In the genomic region with DNA sequence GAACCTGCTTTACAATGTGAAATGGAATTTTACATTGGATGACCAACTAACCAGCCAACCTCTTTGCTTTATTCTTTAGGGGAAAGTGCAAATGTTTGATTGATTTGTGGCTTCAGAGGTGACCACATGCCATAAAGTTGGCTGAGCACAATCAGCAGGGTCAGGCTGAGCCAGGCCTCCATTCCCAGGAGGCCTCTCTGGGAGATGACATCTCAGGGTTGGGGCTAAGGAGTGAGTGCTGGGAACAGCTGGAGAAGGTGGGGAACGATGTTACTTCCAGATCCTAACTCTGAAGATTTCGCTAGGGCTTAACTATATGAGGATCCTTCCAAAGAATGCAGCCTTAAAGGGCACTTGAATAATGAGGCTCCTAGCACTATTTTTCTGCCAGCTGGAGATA, we compare ENCODE assay signal across 18 cellular contexts.
DNase-seq lines count a peak whose midpoint lies in the region; ATAC-seq and TF ChIP-seq lines count a peak whose summit lies in the region.
"Had no signal": no experiment of that assay in that cellular context is flagged by ENCODE, and none has a peak within 500 bp of the region (broad histone marks: within the 10 kb centered on the region; RNA-seq: fewer than 3 reads in every experiment).

No MANE protein-coding gene starts in this region.

- no peaks in the 10 kb centered on the region for H3K27me3 Mint-ChIP-seq in natural killer cell (ENCODE audit: low read depth in 2 of 2)
- no peaks in the 10 kb centered on the region for H3K27me3 Mint-ChIP-seq in natural killer cell treated with Interleukin-12 subunit alpha and Interleukin-12 subunit beta and Interleukin-15 and Interleukin-18, amount 100 ng/mL, for 72 hours

- peak overlapping the region; percentile 69 to 71 for H3K27ac Mint-ChIP-seq in natural killer cell
- peak overlapping the region in 1 of 2 donors; percentile 62 for H3K27ac Mint-ChIP-seq in natural killer cell treated with Interleukin-12 subunit alpha and Interleukin-12 subunit beta and Interleukin-15 and Interleukin-18, amount 100 ng/mL, for 72 hours

- peak overlapping the region; percentile 16 to 36 for H3K27ac ChIP-seq in tibial artery
- H3K27ac ChIP-seq: C4-2B, SJSA1 had no signal

- TF ChIP-seq CTCF in natural killer cell (IDR thresholded peaks at IDR 0.05) = no peak
- no peak for TF ChIP-seq CTCF in tibial artery (IDR thresholded peaks at IDR 0.05)

- no peak overlapping the region for H3K4me3 ChIP-seq in tibial artery
- H3K4me3 ChIP-seq: SJSA1 had no signal

- H3K9me3 ChIP-seq in tibial artery = no peaks in the 10 kb centered on the region
- H3K9me3 ChIP-seq: SJSA1 had no signal

- ATAC-seq in natural killer cell (no peak), HG03342 (IDR thresholded peaks at IDR 0.05; ENCODE audit: unreplicated experiment) (no peak)
- no peak for ATAC-seq in natural killer cell treated with Interleukin-12 subunit alpha and Interleukin-12 subunit beta and Interleukin-15 and Interleukin-18, amount 100 ng/mL, for 72 hours

- intact Hi-C loops in natural killer cell (cut with micrococcal nuclease) (no loop called here), tibial artery (cut with DNase I; ENCODE audit: low total_unique reads) (loop anchor here (10.0 kb wide), 1 partner anchor 63 kb away; no protein-coding TSS in a partner anchor)

- H3K36me3 ChIP-seq in tibial artery = peaks cover 0 to 19% (median 18%) of the 10 kb centered on the region in 3 donors

- no peak overlapping the region for H3K4me3 Mint-ChIP-seq in natural killer cell
- H3K4me3 Mint-ChIP-seq in natural killer cell treated with Interleukin-12 subunit alpha and Interleukin-12 subunit beta and Interleukin-15 and Interleukin-18, amount 100 ng/mL, for 72 hours = no peak overlapping the region

- H3K9me3 Mint-ChIP-seq in natural killer cell = no peaks in the 10 kb centered on the region
- no peaks in the 10 kb centered on the region for H3K9me3 Mint-ChIP-seq in natural killer cell treated with Interleukin-12 subunit alpha and Interleukin-12 subunit beta and Interleukin-15 and Interleukin-18, amount 100 ng/mL, for 72 hours

- peaks cover 44 to 56% of the 10 kb centered on the region in 2 donors for H3K4me1 Mint-ChIP-seq in natural killer cell
- peaks cover 14 to 26% of the 10 kb centered on the region in 2 donors for H3K4me1 Mint-ChIP-seq in natural killer cell treated with Interleukin-12 subunit alpha and Interleukin-12 subunit beta and Interleukin-15 and Interleukin-18, amount 100 ng/mL, for 72 hours (ENCODE audit: low read depth in 2 of 2)

- H3K4me1 ChIP-seq in tibial artery = peaks cover 0 to 58% (median 35%) of the 10 kb centered on the region in 4 donors

- peaks cover 9% of the 10 kb centered on the region for H3K36me3 Mint-ChIP-seq in natural killer cell
- no peaks in the 10 kb centered on the region for H3K36me3 Mint-ChIP-seq in natural killer cell treated with Interleukin-12 subunit alpha and Interleukin-12 subunit beta and Interleukin-15 and Interleukin-18, amount 100 ng/mL, for 72 hours

- DNase-seq in natural killer cell = no peak
- DNase-seq in natural killer cell treated with Interleukin-12 subunit alpha and Interleukin-12 subunit beta and Interleukin-15 and Interleukin-18, amount 100 ng/mL, for 72 hours (ENCODE audit: low spot score) = no peak
- peak; percentile 53 for DNase-seq in astrocyte of the hippocampus (ENCODE audit: low read depth, low spot score)
- peak; percentile 70 for DNase-seq in myocyte (ENCODE audit: low read depth)
- DNase-seq in tibial artery = no peak
- no peak for DNase-seq in NCI-H1105 treated with DMSO at 0.1 percent for 48 hours (lab: John Stamatoyannopoulos, UW)
- no peak for DNase-seq in activated CD4-positive, alpha-beta T cell treated with anti-CD3 and anti-CD28 coated beads for 4 hours
- DNase-seq: AML-193, DMS79 treated with DMSO at 0.1 percent for 48 hours, KG1, MV-4-11, NCI-H1417, NCI-H187 treated with DMSO at 0.1 percent for 48 hours, NCI-H2227 treated with DMSO at 0.1 percent for 48 hours, NCI-H524 had no signal

- no peaks in the 10 kb centered on the region for H3K27me3 ChIP-seq in tibial artery
- H3K27me3 ChIP-seq: SJSA1 had no signal

Comparison
In these comparisons a context has a peak if more than half of its experiments do, and no peak if none do; other contexts are left out.
1. DNase-seq: peak in astrocyte of the hippocampus (single experiment) and myocyte (single experiment); none in natural killer cell (single experiment), natural killer cell treated with Interleukin-12 subunit alpha and Interleukin-12 subunit beta and Interleukin-15 and Interleukin-18, amount 100 ng/mL, for 72 hours (single experiment), tibial artery (0 of 2), NCI-H1105 treated with DMSO at 0.1 percent for 48 hours (single experiment) and activated CD4-positive, alpha-beta T cell treated with anti-CD3 and anti-CD28 coated beads for 4 hours (0 of 2).